ENCODE assay signal across 10 cellular contexts in genomic region chr15:73951591-73951990, GRCh38. TPM values are rescaled to one million over a fixed set of nuclear protein-coding genes. Genes with fewer than 3 reads are reported as not detected.
DNase-seq lines count a peak whose midpoint lies in the region; ATAC-seq, FAIRE-seq and TF ChIP-seq lines count a peak whose summit lies in the region.
"Had no signal": no experiment of that assay in that cellular context is flagged by ENCODE, and none has a peak within 500 bp of the region (broad histone marks: within the 10 kb centered on the region; RNA-seq: fewer than 3 reads in every experiment).

No MANE protein-coding gene starts in this region.

- peak overlapping the region; percentile 100 for H3K27ac Mint-ChIP-seq in glutamatergic neuron (ENCODE audit: unreplicated experiment)
- H3K27ac Mint-ChIP-seq in activated naive CD4-positive, alpha-beta T cell treated with anti-CD3 and anti-CD28 coated beads, Interleukin-2, amount 10 ng/mL, durations not matched to agents 7 days and 5 days, result no peak overlapping the region

- intact Hi-C loops in PC-9 (cut with micrococcal nuclease; ENCODE audit: unreplicated experiment), result loop anchor here (2.0 kb wide), 1 partner anchor 371 kb away; no protein-coding TSS in a partner anchor

- H3K4me2 ChIP-seq in A549 (no peak overlapping the region), PC-9 (no peak overlapping the region)

- no peaks in the 10 kb centered on the region for H3K79me2 ChIP-seq in PC-9 (ENCODE audit: low read depth)

- FAIRE-seq in A549 (lab: Jason Lieb, UNC), result no peak

- WGBS in A549 (ENCODE audit: missing lambda C conversion rate), result 92% methylated on average over 12 of the region's 12 CpGs

- H3K36me3 ChIP-seq in SJCRH30, result no peaks in the 10 kb centered on the region
- H3K36me3 ChIP-seq in PC-9 (ENCODE audit: low read depth), result peaks cover 20% of the 10 kb centered on the region

- H3K9me3 ChIP-seq in A549 (no peaks in the 10 kb centered on the region), SJCRH30 (replicated peaks) (no peaks in the 10 kb centered on the region), PC-9 (ENCODE audit: insufficient read depth, low read depth) (no peaks in the 10 kb centered on the region)

- TF ChIP-seq CTCF in A549 (IDR thresholded peaks at IDR 0.05) (no peak), glutamatergic neuron (IDR thresholded peaks at IDR 0.05; ENCODE audit: partially characterized antibody, unreplicated experiment) (no peak), omental fat pad (IDR thresholded peaks at IDR 0.05) (no peak), PC-9 (conservative IDR thresholded peaks at IDR 0.05) (no peak)

- CTCF ChIA-PET in A549 (lab: Yijun Ruan, JAX) (interaction anchor here (0.7 to 4.6 kb wide), 21 partner anchors 8 to 370 kb away, joined by 3 to 64 read pairs (median 4); partner anchors contain the start of gene PML), PC-9 (lab: Charles Lee) (interaction anchor here (0.6 to 2.2 kb wide), 6 partner anchors 10 to 1641 kb away, joined by 3 to 9 read pairs (median 5); no protein-coding TSS in a partner anchor)
- CTCF ChIA-PET in activated naive CD4-positive, alpha-beta T cell treated with anti-CD3 and anti-CD28 coated beads, Interleukin-2, amount 10 ng/mL, durations not matched to agents 7 days and 5 days (lab: Charles Lee), result interaction anchor here (0.8 to 7.4 kb wide), 17 partner anchors 8 to 369 kb away, joined by 3 to 94 read pairs (median 5); no protein-coding TSS in a partner anchor

- DNase-seq in A549 (ENCODE audit: low read depth in 1 of 2, low spot score in 1 of 2) (no peak), SJCRH30 (no peak), glutamatergic neuron (no peak), omental fat pad (ENCODE audit: low spot score) (no peak), PC-9 (no peak), GDM1 (lab: John Stamatoyannopoulos, UW) (no peak), NCI-H345 (lab: John Stamatoyannopoulos, UW) (no peak)
- DNase-seq in activated naive CD4-positive, alpha-beta T cell treated with anti-CD3 and anti-CD28 coated beads, Interleukin-2, amount 10 ng/mL, durations not matched to agents 7 days and 5 days, result no peak

- peaks cover 7% of the 10 kb centered on the region for H3K36me3 Mint-ChIP-seq in glutamatergic neuron (ENCODE audit: unreplicated experiment)
- no peaks in the 10 kb centered on the region for H3K36me3 Mint-ChIP-seq in activated naive CD4-positive, alpha-beta T cell treated with anti-CD3 and anti-CD28 coated beads, Interleukin-2, amount 10 ng/mL, durations not matched to agents 7 days and 5 days

- no peak for TF ChIP-seq RAD21 in A549 (conservative IDR thresholded peaks at IDR 0.05 in 1 of 2, IDR thresholded peaks at IDR 0.05 in 1 of 2)

- TF ChIP-seq EP300 in A549 (IDR thresholded peaks at IDR 0.05), result no peak

- POLR2A ChIA-PET in A549 (lab: Yijun Ruan, JAX), result no interaction called here
- POLR2A ChIA-PET in PC-9 (lab: Charles Lee; ENCODE audit: unreplicated experiment), result interaction anchor here (0.8 kb wide), 1 partner anchor 21 kb away, joined by 25 read pairs; no protein-coding TSS in a partner anchor

- H3K27me3 ChIP-seq in SJCRH30 (no peaks in the 10 kb centered on the region), PC-9 (ENCODE audit: insufficient read depth, low read depth) (no peaks in the 10 kb centered on the region)

- peaks cover 25% of the 10 kb centered on the region for H3K27me3 Mint-ChIP-seq in glutamatergic neuron (ENCODE audit: unreplicated experiment)
- H3K27me3 Mint-ChIP-seq in activated naive CD4-positive, alpha-beta T cell treated with anti-CD3 and anti-CD28 coated beads, Interleukin-2, amount 10 ng/mL, durations not matched to agents 7 days and 5 days, result peaks cover 45% of the 10 kb centered on the region

- H3K27ac ChIP-seq in A549, result peak overlapping the region in 1 of 2 experiments; percentile 73; a peak in 4 of 6 replicates
- H3K27ac ChIP-seq in SJCRH30, result peak overlapping the region; percentile 85
- no peak overlapping the region for H3K27ac ChIP-seq in PC-9
- H3K27ac ChIP-seq: HL-60 had no signal

- TF ChIP-seq POLR2A in A549 (IDR thresholded peaks at IDR 0.05; ENCODE audit: low read length), result no peak

- H3K4me3 Mint-ChIP-seq in glutamatergic neuron (ENCODE audit: unreplicated experiment), result peak overlapping the region; percentile 87
- H3K4me3 Mint-ChIP-seq in activated naive CD4-positive, alpha-beta T cell treated with anti-CD3 and anti-CD28 coated beads, Interleukin-2, amount 10 ng/mL, durations not matched to agents 7 days and 5 days, result no peak overlapping the region

- H3K4me3 ChIP-seq in A549 (no peak overlapping the region), SJCRH30 (no peak overlapping the region), PC-9 (no peak overlapping the region)

- H2AFZ ChIP-seq in PC-9, result no peak overlapping the region

- ATAC-seq in A549 (peak; percentile 6 to 9; a peak in 2 of 6 replicates), omental fat pad (ENCODE audit: low FRiP score) (peak; percentile 2)

- no peaks in the 10 kb centered on the region for H3K9me2 ChIP-seq in PC-9 (ENCODE audit: insufficient read depth)

- no TSS peak for BruUV-seq in PC-9 (replicated peaks; lab: Mats Ljungman, UMichigan)

- peaks cover 46% of the 10 kb centered on the region for H3K4me1 Mint-ChIP-seq in glutamatergic neuron (ENCODE audit: low read depth, unreplicated experiment)
- H3K4me1 Mint-ChIP-seq in activated naive CD4-positive, alpha-beta T cell treated with anti-CD3 and anti-CD28 coated beads, Interleukin-2, amount 10 ng/mL, durations not matched to agents 7 days and 5 days, result peaks cover 12% of the 10 kb centered on the region

- H3K4me1 ChIP-seq in A549 (peaks cover 4% of the 10 kb centered on the region), SJCRH30 (peaks cover 25% of the 10 kb centered on the region), PC-9 (replicated peaks; ENCODE audit: insufficient read depth) (peaks cover 15% of the 10 kb centered on the region)

- H3F3A ChIP-seq in PC-9 (ENCODE audit: insufficient read depth, low read depth), result peaks cover 43% of the 10 kb centered on the region; the same call in 1 of the 2 replicates

- no peaks in the 10 kb centered on the region for H4K20me1 ChIP-seq in PC-9 (ENCODE audit: insufficient read depth)

- H3K9me3 Mint-ChIP-seq in glutamatergic neuron (ENCODE audit: unreplicated experiment), result peaks cover 27% of the 10 kb centered on the region
- no peaks in the 10 kb centered on the region for H3K9me3 Mint-ChIP-seq in activated naive CD4-positive, alpha-beta T cell treated with anti-CD3 and anti-CD28 coated beads, Interleukin-2, amount 10 ng/mL, durations not matched to agents 7 days and 5 days
- H3K9me3 Mint-ChIP-seq: T-helper 2 cell treated with Interferon-gamma antibody and Interleukin-4, amounts not matched to agents 5 μg/mL and 100 μg/mL, for 36 hours had no signal

TF ChIP-seq in A549, 52 proteins besides CTCF, POLR2A, EP300 and RAD21 (continues in another document):
- TF ChIP-seq KDM1A (IDR thresholded peaks at IDR 0.05; ENCODE audit: low read depth) (no peak), EHF (CRISPR knock-in tag; IDR thresholded peaks at IDR 0.05) (no peak), RCOR1 (IDR thresholded peaks at IDR 0.05; ENCODE audit: low read depth, low read length) (no peak), MYC (IDR thresholded peaks at IDR 0.05; ENCODE audit: borderline replicate concordance, low read length) (no peak), ZNF302 (CRISPR knock-in tag; IDR thresholded peaks at IDR 0.05) (no peak), KDM5A (IDR thresholded peaks at IDR 0.05) (no peak), NFE2L2 (conservative IDR thresholded peaks at IDR 0.05; ENCODE audit: low read length) (no peak), HES2 (IDR thresholded peaks at IDR 0.05) (no peak), PHF8 (IDR thresholded peaks at IDR 0.05; ENCODE audit: borderline replicate concordance, low read depth) (no peak), NR3C1 (IDR thresholded peaks at IDR 0.05) (no peak), MAX (IDR thresholded peaks at IDR 0.05) (no peak), RFX5 (IDR thresholded peaks at IDR 0.05) (no peak)

RNA-seq across cellular contexts. Expression of gene LOXL1, which starts 25.3 kb away (rescaled TPM):
- 0.65 and 0.90 TPM in 2 replicates for polyA plus RNA-seq in A549 (2011; rRNA removed)
- 0.67 and 1.4 TPM in 2 replicates for polyA plus RNA-seq in A549 (2012; cell fraction: cytosol; rRNA removed)
- polyA plus RNA-seq in A549 (2012; cell fraction: nucleus; rRNA removed), result 0.58 and 0.61 TPM in 2 replicates
- polyA plus RNA-seq in A549 (2017; fragmentation: RNase III; extraction: RNeasy Plus Mini Kit Qiagen cat#74134 plus additional on column Dnase treatment), result 0.29 to 0.62 TPM (median 0.44 TPM) in 3 replicates
- polyA minus RNA-seq in A549 (2011; rRNA and poly(A)+ RNA removed), result not detected in 2 replicates
- 31.3 and 33.3 TPM in 2 replicates for total RNA-seq in SJCRH30 (2014; rRNA removed; shearing (Covaris generic))
- total RNA-seq in glutamatergic neuron (ENCODE audit: unreplicated experiment), result 163 TPM
- 10 to 100 TPM in 1 of 4 donors, 1 to 10 TPM in 3; 6.2 to 12.9 (median 8.6) TPM for total RNA-seq in omental fat pad
- 35.8 and 50.7 TPM in 2 replicates for total RNA-seq in PC-9 (2021)

RNA-seq across cellular contexts. Expression of gene STOML1, which starts 40.5 kb away (rescaled TPM):
- polyA plus RNA-seq in A549 (2011; rRNA removed) (3.5 and 4.3 TPM in 2 replicates), A549 (2017; fragmentation: RNase III; extraction: RNeasy Plus Mini Kit Qiagen cat#74134 plus additional on column Dnase treatment) (4.9 to 6.3 TPM (median 5.7 TPM) in 3 replicates)
- polyA plus RNA-seq in A549 (2012; cell fraction: cytosol; rRNA removed), result 7.6 and 8.0 TPM in 2 replicates
- 12.0 and 14.7 TPM in 2 replicates for polyA plus RNA-seq in A549 (2012; cell fraction: nucleus; rRNA removed)
- polyA minus RNA-seq in A549 (2011; rRNA and poly(A)+ RNA removed), result 3.6 and 5.4 TPM in 2 replicates
- 3.0 and 5.1 TPM in 2 replicates for total RNA-seq in SJCRH30 (2014; rRNA removed; shearing (Covaris generic))
- total RNA-seq in glutamatergic neuron (ENCODE audit: unreplicated experiment) (19.5 TPM), omental fat pad (10 to 100 TPM in 3 of 4 donors, 1 to 10 TPM in 1; 9.8 to 24.0 (median 15.9) TPM), PC-9 (2021) (6.0 and 6.1 TPM in 2 replicates)

RNA-seq across cellular contexts. Expression of gene PML, which starts 42.9 kb away (rescaled TPM):
- polyA plus RNA-seq in A549 (2011; rRNA removed) (2.1 and 3.9 TPM in 2 replicates), A549 (2017; fragmentation: RNase III; extraction: RNeasy Plus Mini Kit Qiagen cat#74134 plus additional on column Dnase treatment) (7.8 to 8.5 TPM (median 8.4 TPM) in 3 replicates)
- 5.9 and 7.9 TPM in 2 replicates for polyA plus RNA-seq in A549 (2012; cell fraction: cytosol; rRNA removed)
- polyA plus RNA-seq in A549 (2012; cell fraction: nucleus; rRNA removed), result 14.7 and 25.7 TPM in 2 replicates
- polyA minus RNA-seq in A549 (2011; rRNA and poly(A)+ RNA removed), result 5.6 and 6.2 TPM in 2 replicates
- 9.8 and 11.7 TPM in 2 replicates for total RNA-seq in SJCRH30 (2014; rRNA removed; shearing (Covaris generic))
- total RNA-seq in glutamatergic neuron (ENCODE audit: unreplicated experiment) (27.6 TPM), omental fat pad (100 to 1,000 TPM in 2 of 4 donors, 10 to 100 TPM in 2; 39.3 to 172 (median 86.5) TPM), PC-9 (2021) (67.2 and 81.8 TPM in 2 replicates)
